14 cellular contexts compared by ENCODE assay signal in genomic region chr22:43085658-43086606, GRCh38. TPM values are rescaled to one million over a fixed set of nuclear protein-coding genes. Genes with fewer than 3 reads are reported as not detected.
A peak's percentile ranks its signal among the peaks of the same experiment; 100 is the strongest.
DNase-seq lines count a peak whose midpoint lies in the region; ATAC-seq, FAIRE-seq and TF ChIP-seq lines count a peak whose summit lies in the region.
"Had no signal": no experiment of that assay in that cellular context is flagged by ENCODE, and none has a peak within 500 bp of the region (broad histone marks: within the 10 kb centered on the region; RNA-seq: fewer than 3 reads in every experiment).

No MANE protein-coding gene starts in this region.

- H3K36me3 ChIP-seq in HEK293 (ENCODE audit: control insufficient read depth in 2 of 2, insufficient read depth in 1 of 2, low read length in 2 of 2) (no peaks in the 10 kb centered on the region; a peak in 1 of 3 replicates), GM12878 (ENCODE audit: control insufficient read depth in 2 of 2, insufficient read depth in 2 of 2, low read length in 1 of 2) (no peaks in the 10 kb centered on the region), thyroid gland (no peaks in the 10 kb centered on the region)
- H3K36me3 ChIP-seq: ascending aorta, sigmoid colon had no signal

- H3K79me2 ChIP-seq in GM12878 (ENCODE audit: control insufficient read depth, insufficient read depth, low read length) = no peaks in the 10 kb centered on the region; the same call in 1 of the 2 replicates

- peak overlapping the region; percentile 49 for H3K4me3 Mint-ChIP-seq in natural killer cell
- H3K4me3 Mint-ChIP-seq in activated naive CD8-positive, alpha-beta T cell treated with anti-CD3 and anti-CD28 coated beads for 36 hours = no peak overlapping the region

- BruUV-seq in GM12878 (replicated peaks; lab: Mats Ljungman, UMichigan) = no TSS peak

- no peaks in the 10 kb centered on the region for H3K9me3 Mint-ChIP-seq in natural killer cell
- no peaks in the 10 kb centered on the region for H3K9me3 Mint-ChIP-seq in activated naive CD8-positive, alpha-beta T cell treated with anti-CD3 and anti-CD28 coated beads for 36 hours
- H3K9me3 Mint-ChIP-seq: naive thymus-derived CD8-positive, alpha-beta T cell had no signal

- H2AFZ ChIP-seq in GM12878 (ENCODE audit: control insufficient read depth, low read depth, low read length) = peak overlapping the region; percentile 62
- H2AFZ ChIP-seq: PC-9 had no signal

- H3K27me3 Mint-ChIP-seq in natural killer cell (ENCODE audit: low read depth in 2 of 2) = no peaks in the 10 kb centered on the region
- no peaks in the 10 kb centered on the region for H3K27me3 Mint-ChIP-seq in activated naive CD8-positive, alpha-beta T cell treated with anti-CD3 and anti-CD28 coated beads for 36 hours
- H3K27me3 Mint-ChIP-seq: naive thymus-derived CD8-positive, alpha-beta T cell had no signal

- DNase-seq in GM10248 (ENCODE audit: extremely low spot score) = peak; percentile 60
- peak; percentile 40 for DNase-seq in GM12878 (ENCODE audit: low read depth, low spot score)
- DNase-seq in natural killer cell = no peak
- DNase-seq in thyroid gland = no peak
- no peak for DNase-seq in activated naive CD8-positive, alpha-beta T cell treated with anti-CD3 and anti-CD28 coated beads for 36 hours
- DNase-seq: activated T-cell treated with anti-CD3 and anti-CD28 coated beads for 4 hours, COR-L47, PC-9, sigmoid colon had no signal

- H3K36me3 Mint-ChIP-seq in natural killer cell = no peaks in the 10 kb centered on the region
- H3K36me3 Mint-ChIP-seq in activated naive CD8-positive, alpha-beta T cell treated with anti-CD3 and anti-CD28 coated beads for 36 hours = no peaks in the 10 kb centered on the region

- H3K4me1 ChIP-seq in HEK293 (ENCODE audit: control insufficient read depth, insufficient read depth, low read length) = no peaks in the 10 kb centered on the region
- H3K4me1 ChIP-seq in GM12878 (ENCODE audit: control insufficient read depth, insufficient read depth, low read length) = peaks cover 15% of the 10 kb centered on the region
- peaks cover 10 to 13% of the 10 kb centered on the region in 2 donors for H3K4me1 ChIP-seq in thyroid gland
- H3K4me1 ChIP-seq: ascending aorta had no signal

- POLR2A ChIA-PET in GM10248 (lab: Yijun Ruan, JAX) = interaction anchor here (0.9 kb wide), 1 partner anchor 71 kb away, joined by 3 read pairs; no protein-coding TSS in a partner anchor
- POLR2A ChIA-PET in HEK293 (lab: Yijun Ruan, JAX) = interaction anchor here (0.9 to 1.0 kb wide), 2 partner anchors 8 to 12 kb away, joined by 3 to 6 read pairs; no protein-coding TSS in a partner anchor
- POLR2A ChIA-PET in GM12878 (lab: Charles Lee) = interaction anchor here (0.6 kb wide), 1 partner anchor 13 kb away, joined by 3 read pairs; no protein-coding TSS in a partner anchor

- RAD21 ChIA-PET in GM12878 (lab: Charles Lee; ENCODE audit: unreplicated experiment) = interaction anchor here (0.9 to 1.0 kb wide), 2 partner anchors 61 to 102 kb away, joined by 3 to 5 read pairs; no protein-coding TSS in a partner anchor

- H3K9me3 ChIP-seq in HEK293 (ENCODE audit: control insufficient read depth, insufficient read depth, low read depth, low read length) (no peaks in the 10 kb centered on the region), GM12878 (replicated peaks; ENCODE audit: control insufficient read depth, insufficient read depth, low read length) (no peaks in the 10 kb centered on the region), thyroid gland (no peaks in the 10 kb centered on the region)
- H3K9me3 ChIP-seq: ascending aorta, sigmoid colon had no signal

- TF ChIP-seq RAD21 in GM12878 (IDR thresholded peaks at IDR 0.05; ENCODE audit: insufficient read depth, low read depth, low read length) = no peak

- peak; percentile 17 for ATAC-seq in GM12878
- peak; percentile 3 to 27 (median 19) for ATAC-seq in natural killer cell
- no peak for ATAC-seq in HG03457 (IDR thresholded peaks at IDR 0.05; ENCODE audit: unreplicated experiment)
- ATAC-seq: naive thymus-derived CD8-positive, alpha-beta T cell had no signal

- FAIRE-seq in GM12878 (lab: Jason Lieb, UNC) = peak; percentile 57
- FAIRE-seq: endometrium had no signal

- H3K27me3 ChIP-seq in GM12878 (replicated peaks in 1 of 2; ENCODE audit: control insufficient read depth in 2 of 2, insufficient read depth in 2 of 2, low read length in 1 of 2) (no peaks in the 10 kb centered on the region), thyroid gland (no peaks in the 10 kb centered on the region)
- H3K27me3 ChIP-seq: ascending aorta, sigmoid colon had no signal

- in situ Hi-C loops in GM12878 (cut with MboI) = no loop called here

- TF ChIP-seq CTCF in GM10248 (IDR thresholded peaks at IDR 0.05; ENCODE audit: control extremely low read depth, extremely low read depth, low read depth, missing control alignments) (no peak), HEK293 (tag by site-specific recombination; IDR thresholded peaks at IDR 0.05) (no peak), GM12878 (IDR thresholded peaks at IDR 0.05 in 2 of 3, conservative IDR thresholded peaks at IDR 0.05 in 1 of 3; ENCODE audit: control insufficient read depth in 2 of 3, extremely low read depth in 1 of 3, insufficient read depth in 1 of 3, low read depth in 3 of 3, low read length in 3 of 3) (no peak), natural killer cell (IDR thresholded peaks at IDR 0.05) (no peak), thyroid gland (IDR thresholded peaks at IDR 0.05) (no peak)

- H3K4me3 ChIP-seq in HEK293 (ENCODE audit: low read depth, low read length) = no peak overlapping the region
- H3K4me3 ChIP-seq in GM12878 = no peak overlapping the region
- no peak overlapping the region for H3K4me3 ChIP-seq in thyroid gland (replicated peaks in 1 of 3)
- H3K4me3 ChIP-seq: ascending aorta, PC-9, sigmoid colon had no signal

- no peak overlapping the region for H3K9ac ChIP-seq in GM12878 (ENCODE audit: control insufficient read depth, insufficient read depth, low read length)

- peaks cover 23 to 33% of the 10 kb centered on the region in 2 donors for H3K4me1 Mint-ChIP-seq in natural killer cell
- H3K4me1 Mint-ChIP-seq in activated naive CD8-positive, alpha-beta T cell treated with anti-CD3 and anti-CD28 coated beads for 36 hours = peaks cover 19% of the 10 kb centered on the region

- intact Hi-C loops in GM12878 (cut with micrococcal nuclease; ENCODE audit: unreplicated experiment) = loop anchor here (5.0 kb wide), 1 partner anchor 474 kb away; the partner anchor contains the start of gene POLDIP3
- intact Hi-C loops in natural killer cell (cut with micrococcal nuclease) = no loop called here
- intact Hi-C loops in thyroid gland (cut with DNase I) = no loop called here

- no peak overlapping the region for H3K27ac ChIP-seq in HEK293 (ENCODE audit: extremely low read depth, low read depth, low read length)
- peak overlapping the region; percentile 22; the same call in 1 of the 2 replicates for H3K27ac ChIP-seq in GM12878 (ENCODE audit: control insufficient read depth, insufficient read depth)
- H3K27ac ChIP-seq in thyroid gland = no peak overlapping the region
- H3K27ac ChIP-seq: ascending aorta, PC-9, sigmoid colon had no signal

- WGBS in GM12878 (ENCODE audit: insufficient coverage, insufficient replicate concordance, low lambda C conversion rate, missing lambda C conversion rate) = 70% methylated on average over 19 of the region's 19 CpGs
- 84 to 89% methylated on average over 19 of the region's 19 CpGs for WGBS in thyroid gland, 2 donors

- SMC1A ChIA-PET in GM12878 (lab: Charles Lee; ENCODE audit: uncharacterized antibody, unreplicated experiment) = no interaction called here

- no peaks in the 10 kb centered on the region for H4K20me1 ChIP-seq in GM12878 (ENCODE audit: control insufficient read depth, insufficient read depth)

- CTCF ChIA-PET in GM10248 (lab: Yijun Ruan, JAX) (interaction anchor here (1.0 to 1.1 kb wide), 2 partner anchors 9 kb away, joined by 3 read pairs; no protein-coding TSS in a partner anchor), HEK293 (lab: Yijun Ruan, JAX) (interaction anchor here (1.1 to 1.3 kb wide), 3 partner anchors 25 to 52 kb away, joined by 4 read pairs; no protein-coding TSS in a partner anchor), GM12878 (lab: Yijun Ruan, JAX) (interaction anchor here (0.9 to 1.3 kb wide), 4 partner anchors 58 to 305 kb away, joined by 3 read pairs; no protein-coding TSS in a partner anchor)

- TF ChIP-seq EP300 in GM12878 (IDR thresholded peaks at IDR 0.05; ENCODE audit: borderline replicate concordance in 1 of 2, control insufficient read depth in 1 of 2, low read depth in 2 of 2, low read length in 2 of 2) = no peak

- H3K27ac Mint-ChIP-seq in natural killer cell = peak overlapping the region; percentile 9 to 38
- no peak overlapping the region for H3K27ac Mint-ChIP-seq in activated naive CD8-positive, alpha-beta T cell treated with anti-CD3 and anti-CD28 coated beads for 36 hours

- peak overlapping the region; percentile 50 for H3K4me2 ChIP-seq in GM12878 (ENCODE audit: control insufficient read depth, insufficient read depth)
- H3K4me2 ChIP-seq: PC-9 had no signal

- no peak for TF ChIP-seq POLR2A in GM12878 (IDR thresholded peaks at IDR 0.05; ENCODE audit: low read depth, low read length)
- no peak for TF ChIP-seq POLR2A in thyroid gland (IDR thresholded peaks at IDR 0.05)

RNA-seq across cellular contexts. Expression of gene TTLL1, which starts 3.3 kb away (rescaled TPM):
- total RNA-seq in GM12878 (2013; cell fraction: nucleolus; rRNA removed) = 2.4 and 2.7 TPM in 2 replicates
- 2.8 and 3.4 TPM in 2 replicates for total RNA-seq in GM12878 (2014; rRNA removed)
- total RNA-seq in GM12878 (2014; rRNA removed; fragmentation: Illumina TruSeq; extraction: Trizol) = 3.7 and 3.8 TPM in 2 replicates
- total RNA-seq in GM12878 (2021) = 2.6 and 3.5 TPM in 2 replicates
- 2.8 TPM for polyA plus RNA-seq in GM12878 (2011; ENCODE audit: low read depth)
- 2.2 TPM in 2 replicates for polyA plus RNA-seq in GM12878 (2011; rRNA removed)
- polyA plus RNA-seq in GM12878 (2011; cell fraction: cytosol; rRNA removed) = 2.9 and 3.4 TPM in 2 replicates
- polyA plus RNA-seq in GM12878 (2011; cell fraction: nucleus; rRNA removed) = 1.7 TPM in 2 replicates
- 3.8 TPM in 2 replicates for polyA plus RNA-seq in GM12878 (2012)
- polyA plus RNA-seq in GM12878 (2014; fragmentation: Illumina TruSeq; extraction: Trizol) = 4.8 and 5.6 TPM in 2 replicates
- under 1 TPM; 0.39 to 0.80 TPM for polyA plus RNA-seq in GM12878 (2014; fragmentation: Nextera tagmentation; extraction: Ambion mirVana)
- 4.5 and 4.9 TPM in 2 replicates for polyA plus RNA-seq in GM12878 (2014; rRNA removed)
- polyA plus RNA-seq in GM12878 (2016; fragmentation: Nextera tagmentation; extraction: Ambion mirVana) = 1 to 10 TPM; 3.9 to 4.4 TPM
- 2.5 and 3.7 TPM in 2 replicates for polyA minus RNA-seq in GM12878 (2011; rRNA and poly(A)+ RNA removed)
- 1.4 TPM in 1 of 2 replicates, not detected in the other for polyA minus RNA-seq in GM12878 (2011; cell fraction: cytosol; rRNA and poly(A)+ RNA removed)
- polyA minus RNA-seq in GM12878 (2011; cell fraction: nucleus; rRNA and poly(A)+ RNA removed) = 0.24 TPM in 1 of 2 replicates, not detected in the other
- total RNA-seq in natural killer cell = 1 to 10 TPM; 4.4 to 6.5 (median 6.0) TPM
- total RNA-seq in thyroid gland = 10 to 100 TPM in 1 of 4 donors, 1 to 10 TPM in 3; 4.4 to 11.4 (median 5.8) TPM
- 1 to 10 TPM; 3.9 to 4.2 TPM for total RNA-seq in activated naive CD8-positive, alpha-beta T cell treated with anti-CD3 and anti-CD28 coated beads for 36 hours

RNA-seq across cellular contexts. Expression of gene BIK, which starts 24.6 kb away (rescaled TPM):
- total RNA-seq in GM12878 (2013; cell fraction: nucleolus; rRNA removed) = not detected in 2 replicates
- total RNA-seq in GM12878 (2014; rRNA removed) (9.8 and 10.5 TPM in 2 replicates), GM12878 (2014; rRNA removed; fragmentation: Illumina TruSeq; extraction: Trizol) (2.7 TPM in 2 replicates), GM12878 (2021) (6.3 and 8.0 TPM in 2 replicates), natural killer cell (1 to 10 TPM in 1 of 3 donors, under 1 TPM in 1, not detected in 1; 0.28 to 1.2 TPM), thyroid gland (10 to 100 TPM in 1 of 4 donors, 1 to 10 TPM in 3; 4.1 to 12.1 (median 5.7) TPM)
- 2.3 TPM for polyA plus RNA-seq in GM12878 (2011; ENCODE audit: low read depth)
- polyA plus RNA-seq in GM12878 (2011; rRNA removed) (0.16 and 0.33 TPM in 2 replicates), GM12878 (2014; fragmentation: Illumina TruSeq; extraction: Trizol) (1.6 TPM in 1 of 2 replicates, not detected in the other), GM12878 (2014; fragmentation: Nextera tagmentation; extraction: Ambion mirVana) (1 to 10 TPM; 1.4 to 1.5 TPM), GM12878 (2014; rRNA removed) (7.5 TPM in 2 replicates), GM12878 (2016; fragmentation: Nextera tagmentation; extraction: Ambion mirVana) (1 to 10 TPM; 5.1 to 5.6 TPM)
- 1.0 and 1.1 TPM in 2 replicates for polyA plus RNA-seq in GM12878 (2011; cell fraction: cytosol; rRNA removed)
- 0.70 and 1.0 TPM in 2 replicates for polyA plus RNA-seq in GM12878 (2011; cell fraction: nucleus; rRNA removed)
- polyA plus RNA-seq in GM12878 (2012) = 2.5 and 3.6 TPM in 2 replicates
- polyA minus RNA-seq in GM12878 (2011; rRNA and poly(A)+ RNA removed) = not detected in 2 replicates
- not detected in 2 replicates for polyA minus RNA-seq in GM12878 (2011; cell fraction: cytosol; rRNA and poly(A)+ RNA removed)
- not detected in 2 replicates for polyA minus RNA-seq in GM12878 (2011; cell fraction: nucleus; rRNA and poly(A)+ RNA removed)
- 1 to 10 TPM; 2.2 to 3.3 TPM for total RNA-seq in activated naive CD8-positive, alpha-beta T cell treated with anti-CD3 and anti-CD28 coated beads for 36 hours
- total RNA-seq: ascending aorta, sigmoid colon had no signal

RNA-seq across cellular contexts. Expression of gene MCAT, which starts 57.3 kb away (rescaled TPM):
- total RNA-seq in GM12878 (2013; cell fraction: nucleolus; rRNA removed) = 32.5 and 52.1 TPM in 2 replicates
- total RNA-seq in GM12878 (2014; rRNA removed) (20.6 and 22.3 TPM in 2 replicates), GM12878 (2014; rRNA removed; fragmentation: Illumina TruSeq; extraction: Trizol) (9.9 and 11.8 TPM in 2 replicates), GM12878 (2021) (26.2 and 26.5 TPM in 2 replicates), natural killer cell (10 to 100 TPM in 1 of 3 donors, 1 to 10 TPM in 2; 6.5 to 12.4 (median 9.3) TPM), thyroid gland (10 to 100 TPM; 28.4 to 48.5 (median 38.3) TPM)
- 4.2 TPM for polyA plus RNA-seq in GM12878 (2011; ENCODE audit: low read depth)
- polyA plus RNA-seq in GM12878 (2011; rRNA removed) (12.1 and 16.5 TPM in 2 replicates), GM12878 (2014; fragmentation: Illumina TruSeq; extraction: Trizol) (5.3 and 11.9 TPM in 2 replicates), GM12878 (2014; fragmentation: Nextera tagmentation; extraction: Ambion mirVana) (10 to 100 TPM in 1 of 2 experiments, 1 to 10 TPM in 1; 3.6 to 10.8 TPM), GM12878 (2014; rRNA removed) (29.1 and 30.8 TPM in 2 replicates), GM12878 (2016; fragmentation: Nextera tagmentation; extraction: Ambion mirVana) (10 to 100 TPM; 22.1 to 26.4 TPM)
- 22.5 and 34.9 TPM in 2 replicates for polyA plus RNA-seq in GM12878 (2011; cell fraction: cytosol; rRNA removed)
- 15.9 and 25.4 TPM in 2 replicates for polyA plus RNA-seq in GM12878 (2011; cell fraction: nucleus; rRNA removed)
- polyA plus RNA-seq in GM12878 (2012) = 10.8 and 11.2 TPM in 2 replicates
- 10.9 and 19.5 TPM in 2 replicates for polyA minus RNA-seq in GM12878 (2011; rRNA and poly(A)+ RNA removed)
- 7.1 and 9.0 TPM in 2 replicates for polyA minus RNA-seq in GM12878 (2011; cell fraction: cytosol; rRNA and poly(A)+ RNA removed)
- 5.9 and 15.7 TPM in 2 replicates for polyA minus RNA-seq in GM12878 (2011; cell fraction: nucleus; rRNA and poly(A)+ RNA removed)
- 10 to 100 TPM; 28.0 to 29.1 TPM for total RNA-seq in activated naive CD8-positive, alpha-beta T cell treated with anti-CD3 and anti-CD28 coated beads for 36 hours

Comparison
In these comparisons a context has a peak if more than half of its experiments do, and no peak if none do; other contexts are left out.
1. DNase-seq: peak in GM10248 (single experiment) and GM12878 (single experiment); none in natural killer cell (single experiment), thyroid gland (0 of 2) and activated naive CD8-positive, alpha-beta T cell treated with anti-CD3 and anti-CD28 coated beads for 36 hours (single experiment).